26 cellular contexts compared by ENCODE assay signal in genomic region chr6:143726015-143726647, GRCh38. TPM values are rescaled to one million over a fixed set of nuclear protein-coding genes. Genes with fewer than 3 reads are reported as not detected.
DNase-seq lines count a peak whose midpoint lies in the region; ATAC-seq and TF ChIP-seq lines count a peak whose summit lies in the region.
"Had no signal": no experiment of that assay in that cellular context is flagged by ENCODE, and none has a peak within 500 bp of the region (broad histone marks: within the 10 kb centered on the region; RNA-seq: fewer than 3 reads in every experiment).

No MANE protein-coding gene starts in this region.

- H2BK20ac ChIP-seq in H9 (ENCODE audit: low read depth, low read length, poor library complexity, severe bottlenecking), result no peak overlapping the region

- H3K4me1 ChIP-seq in H9 (ENCODE audit: insufficient read depth, low read length) (no peaks in the 10 kb centered on the region), mesendoderm (ENCODE audit: control insufficient read depth, low read depth, low read length) (no peaks in the 10 kb centered on the region), testis (no peaks in the 10 kb centered on the region)
- H3K4me1 ChIP-seq: ascending aorta, vagina had no signal

- intact Hi-C loops in testis (cut with DNase I; ENCODE audit: low total_unique reads), result no loop called here

- TF ChIP-seq POLR2A in testis (IDR thresholded peaks at IDR 0.05), result no peak

- H3K14ac ChIP-seq in H9 (ENCODE audit: insufficient read depth, low read length), result no peak overlapping the region

- ATAC-seq in GM18868 (IDR thresholded peaks at IDR 0.05; ENCODE audit: unreplicated experiment), result peak; percentile 81
- peak; percentile 47 for ATAC-seq in HG03378 (IDR thresholded peaks at IDR 0.05; ENCODE audit: unreplicated experiment)
- ATAC-seq in stimulated activated memory B cell treated with anti-CD40 and anti-IgM and Interleukin-4, amounts not matched to agents 10 μg/mL and 1 μg/mL and 100 μg/mL, for 72 hours, result peak; percentile 41
- ATAC-seq: activated CD8-positive, alpha-beta memory T cell treated with anti-CD3 and anti-CD28 coated beads, Interleukin-2, amount 10 ng/mL, durations not matched to agents 7 days and 5 days; heart right ventricle; right cardiac atrium; T-cell had no signal

- no peak overlapping the region for H3T11ph ChIP-seq in H9 (ENCODE audit: low read length)

- no peak overlapping the region for H3K23ac ChIP-seq in H9 (ENCODE audit: insufficient read length, low read depth, low read length)
- no peak overlapping the region for H3K23ac ChIP-seq in mesendoderm (ENCODE audit: low read length)

- H3K27ac Mint-ChIP-seq in stimulated activated memory B cell treated with anti-CD40 and anti-IgM and Interleukin-4, amounts not matched to agents 10 μg/mL and 1 μg/mL and 100 μg/mL, for 72 hours, result no peak overlapping the region
- H3K27ac Mint-ChIP-seq in H9, result no peak overlapping the region
- H3K27ac Mint-ChIP-seq: activated CD8-positive, alpha-beta memory T cell treated with anti-CD3 and anti-CD28 coated beads, Interleukin-2, amount 10 ng/mL, durations not matched to agents 7 days and 5 days; IgD-negative memory B cell had no signal

- H3K27me3 ChIP-seq in H9 (ENCODE audit: insufficient read depth, low read length) (no peaks in the 10 kb centered on the region), mesendoderm (ENCODE audit: insufficient read depth, low read length, poor library complexity) (no peaks in the 10 kb centered on the region), testis (no peaks in the 10 kb centered on the region)
- H3K27me3 ChIP-seq: ascending aorta, BLaER1, heart right ventricle, neutrophil, tibial artery, vagina had no signal

- H3K79me2 ChIP-seq in H9 (ENCODE audit: insufficient read depth, low read length), result no peaks in the 10 kb centered on the region
- H3K79me2 ChIP-seq in mesendoderm (ENCODE audit: control insufficient read depth, insufficient read depth, low read length), result no peaks in the 10 kb centered on the region

- no peaks in the 10 kb centered on the region for H3K9me3 ChIP-seq in H9 (ENCODE audit: control insufficient read depth, low read depth, low read length)
- no peaks in the 10 kb centered on the region for H3K9me3 ChIP-seq in testis
- H3K9me3 ChIP-seq: ascending aorta, neutrophil, tibial artery, vagina had no signal

- H2AK5ac ChIP-seq in H9 (ENCODE audit: insufficient read length, low read length) (no peak overlapping the region), mesendoderm (ENCODE audit: low read length) (no peak overlapping the region)

- H3K27ac ChIP-seq in H9 (ENCODE audit: insufficient read length, low read depth, low read length) (no peak overlapping the region), mesendoderm (ENCODE audit: low read depth, low read length) (no peak overlapping the region), testis (no peak overlapping the region)
- H3K27ac ChIP-seq: BLaER1, heart right ventricle, neutrophil, tibial artery, vagina had no signal

- H3K27me3 Mint-ChIP-seq in stimulated activated memory B cell treated with anti-CD40 and anti-IgM and Interleukin-4, amounts not matched to agents 10 μg/mL and 1 μg/mL and 100 μg/mL, for 72 hours, result no peaks in the 10 kb centered on the region
- H3K27me3 Mint-ChIP-seq in H9 (ENCODE audit: low read depth), result no peaks in the 10 kb centered on the region
- H3K27me3 Mint-ChIP-seq: activated CD8-positive, alpha-beta memory T cell treated with anti-CD3 and anti-CD28 coated beads, Interleukin-2, amount 10 ng/mL, durations not matched to agents 7 days and 5 days; IgD-negative memory B cell; naive B cell; T-cell had no signal

- H3K9ac ChIP-seq in H9 (ENCODE audit: extremely low read depth, insufficient read length, low read length) (no peak overlapping the region), mesendoderm (ENCODE audit: low read length) (no peak overlapping the region)
- H3K9ac ChIP-seq: BLaER1 had no signal

- no peak overlapping the region for H4K5ac ChIP-seq in H9 (ENCODE audit: insufficient read length, low read depth, low read length)
- no peak overlapping the region for H4K5ac ChIP-seq in mesendoderm (ENCODE audit: low read length)

- DNase-seq in NOMO-1 treated with DMSO at 0.1 percent for 48 hours (lab: John Stamatoyannopoulos, UW; ENCODE audit: unreplicated experiment), result peak; percentile 58
- DNase-seq in H9, result no peak
- DNase-seq in mesendoderm, result no peak
- no peak for DNase-seq in testis
- DNase-seq: activated CD4-positive, CD25-positive, alpha-beta regulatory T cell; activated CD8-positive, alpha-beta memory T cell treated with anti-CD3 and anti-CD28 coated beads, Interleukin-2, amount 10 ng/mL, durations not matched to agents 7 days and 5 days; activated T-cell treated with anti-CD3 and anti-CD28 coated beads, Interleukin-2, amount 50 U/mL, for 48 hours; COR-L47; DMS53; heart right ventricle; naive B cell; NCI-H2029 treated with DMSO at 0.1 percent for 48 hours; NCI-H526; right cardiac atrium; stimulated activated CD4-positive, alpha-beta T cell treated with anti-CD3 and anti-CD28 coated beads, Interleukin-1b, Interleukin-23, amount 100 ng/mL, for 48 hours; T-cell; tibial artery had no signal

- H2BK5ac ChIP-seq in H9 (ENCODE audit: insufficient read length, low read length), result no peak overlapping the region
- no peak overlapping the region for H2BK5ac ChIP-seq in mesendoderm (ENCODE audit: low read length)

- H3K79me1 ChIP-seq in H9 (ENCODE audit: insufficient read depth, low read depth, low read length, poor library complexity, severe bottlenecking), result no peaks in the 10 kb centered on the region
- H3K79me1 ChIP-seq in mesendoderm (ENCODE audit: low read length), result peaks cover 6% of the 10 kb centered on the region

- no peak for TF ChIP-seq CTCF in H9 (conservative IDR thresholded peaks at IDR 0.05)
- no peak for TF ChIP-seq CTCF in testis (IDR thresholded peaks at IDR 0.05)

- WGBS in H9 (ENCODE audit: extremely low coverage, insufficient read length, low lambda C conversion rate), result no CpG with 5 or more reads among the region's 2 CpGs
- no CpG with 5 or more reads among the region's 2 CpGs for WGBS in mesendoderm (ENCODE audit: extremely low coverage, insufficient coverage, low lambda C conversion rate)
- WGBS in testis, 2 donors, result 85 to 89% methylated on average over 2 of the region's 2 CpGs

- H2BK15ac ChIP-seq in H9 (ENCODE audit: low read depth, low read length) (no peak overlapping the region), mesendoderm (replicated peaks; ENCODE audit: low read depth) (no peak overlapping the region)

- H3K56ac ChIP-seq in H9 (ENCODE audit: insufficient read length, low read depth, low read length), result no peak overlapping the region
- H3K56ac ChIP-seq in mesendoderm (ENCODE audit: low read length), result no peak overlapping the region

- H2BK120ac ChIP-seq in H9 (ENCODE audit: low read depth, low read length, poor library complexity, severe bottlenecking), result no peak overlapping the region
- no peak overlapping the region for H2BK120ac ChIP-seq in mesendoderm (ENCODE audit: low read depth, low read length)

- no peaks in the 10 kb centered on the region for H4K20me1 ChIP-seq in H9 (ENCODE audit: control insufficient read depth, insufficient read depth, insufficient read length)
- H4K20me1 ChIP-seq: BLaER1 had no signal

- peaks cover 5% of the 10 kb centered on the region for H3K36me3 ChIP-seq in mesendoderm (ENCODE audit: control insufficient read depth, insufficient read depth, low read length)
- H3K36me3 ChIP-seq in testis (ENCODE audit: low read depth, missing control alignments), result no peaks in the 10 kb centered on the region
- H3K36me3 ChIP-seq: ascending aorta, BLaER1, tibial artery, vagina had no signal

- H3K4me3 Mint-ChIP-seq in stimulated activated memory B cell treated with anti-CD40 and anti-IgM and Interleukin-4, amounts not matched to agents 10 μg/mL and 1 μg/mL and 100 μg/mL, for 72 hours, result no peak overlapping the region
- H3K4me3 Mint-ChIP-seq in H9, result no peak overlapping the region
- H3K4me3 Mint-ChIP-seq: activated CD8-positive, alpha-beta memory T cell treated with anti-CD3 and anti-CD28 coated beads, Interleukin-2, amount 10 ng/mL, durations not matched to agents 7 days and 5 days; mesothelial cell of epicardium; naive B cell; T-cell had no signal

- H3K4me2 ChIP-seq in H9 (ENCODE audit: insufficient read depth, insufficient read length, low read length) (no peak overlapping the region), mesendoderm (ENCODE audit: low read length) (no peak overlapping the region)
- H3K4me2 ChIP-seq: BLaER1 had no signal

- no peak overlapping the region for H4K8ac ChIP-seq in H9 (replicated peaks; ENCODE audit: insufficient read length, low read depth, low read length)
- no peak overlapping the region for H4K8ac ChIP-seq in mesendoderm (ENCODE audit: low read depth, low read length)

- no peak overlapping the region for H2AFZ ChIP-seq in H9 (ENCODE audit: low read length)

- no peaks in the 10 kb centered on the region for H3K23me2 ChIP-seq in H9 (ENCODE audit: insufficient read length, low read depth, low read length, poor library complexity, severe bottlenecking)

- H3K4me3 ChIP-seq in mesendoderm (ENCODE audit: low read length) (no peak overlapping the region), testis (no peak overlapping the region)
- H3K4me3 ChIP-seq: ascending aorta, BLaER1, heart right ventricle, tibial artery, vagina had no signal

- peaks cover 13% of the 10 kb centered on the region for H3K9me3 Mint-ChIP-seq in stimulated activated memory B cell treated with anti-CD40 and anti-IgM and Interleukin-4, amounts not matched to agents 10 μg/mL and 1 μg/mL and 100 μg/mL, for 72 hours
- H3K9me3 Mint-ChIP-seq in H9, result peaks cover 0 to 2% of the 10 kb centered on the region in 2 experiments; a peak in 1 of 5 replicates

- H3K18ac ChIP-seq in H9 (ENCODE audit: insufficient read length, low read depth, low read length) (no peak overlapping the region), mesendoderm (ENCODE audit: low read length) (no peak overlapping the region)

- H2BK12ac ChIP-seq in H9 (ENCODE audit: insufficient read length, low read depth, low read length), result no peak overlapping the region

- H3K4me1 Mint-ChIP-seq in stimulated activated memory B cell treated with anti-CD40 and anti-IgM and Interleukin-4, amounts not matched to agents 10 μg/mL and 1 μg/mL and 100 μg/mL, for 72 hours, result peaks cover 7% of the 10 kb centered on the region
- peaks cover 0 to 3% of the 10 kb centered on the region in 2 experiments; a peak in 3 of 4 replicates for H3K4me1 Mint-ChIP-seq in H9
- H3K4me1 Mint-ChIP-seq: activated CD8-positive, alpha-beta memory T cell treated with anti-CD3 and anti-CD28 coated beads, Interleukin-2, amount 10 ng/mL, durations not matched to agents 7 days and 5 days had no signal

- H4K91ac ChIP-seq in H9 (ENCODE audit: insufficient read length, low read depth, low read length), result no peak overlapping the region

- no peak overlapping the region for H3K4ac ChIP-seq in H9 (ENCODE audit: low read depth, low read length)
- H3K4ac ChIP-seq in mesendoderm (ENCODE audit: low read depth, low read length), result no peak overlapping the region

- H3K36me3 Mint-ChIP-seq in stimulated activated memory B cell treated with anti-CD40 and anti-IgM and Interleukin-4, amounts not matched to agents 10 μg/mL and 1 μg/mL and 100 μg/mL, for 72 hours, result peaks cover 39% of the 10 kb centered on the region
- peaks cover 23 to 59% (median 51%) of the 10 kb centered on the region in 3 experiments for H3K36me3 Mint-ChIP-seq in H9 (ENCODE audit: insufficient read depth in 1 of 3, low read depth in 3 of 3)

RNA-seq across cellular contexts. Expression of gene PHACTR2, which starts 48.4 kb away (rescaled TPM):
- total RNA-seq in H9 (2021), result 128 and 131 TPM in 2 replicates
- 66.6 TPM for polyA plus RNA-seq in mesendoderm (2013, experiment 1 of 2)
- polyA plus RNA-seq in mesendoderm (2013, experiment 2 of 2), result 62.9 TPM
- 100 to 1,000 TPM; 102 to 121 TPM for total RNA-seq in testis
- 18.3 TPM for polyA plus RNA-seq in testis (ENCODE audit: insufficient read depth, low read depth, low replicate concordance)
